Comparison of ENCODE assay signal across 24 cellular contexts in the genomic region with DNA sequence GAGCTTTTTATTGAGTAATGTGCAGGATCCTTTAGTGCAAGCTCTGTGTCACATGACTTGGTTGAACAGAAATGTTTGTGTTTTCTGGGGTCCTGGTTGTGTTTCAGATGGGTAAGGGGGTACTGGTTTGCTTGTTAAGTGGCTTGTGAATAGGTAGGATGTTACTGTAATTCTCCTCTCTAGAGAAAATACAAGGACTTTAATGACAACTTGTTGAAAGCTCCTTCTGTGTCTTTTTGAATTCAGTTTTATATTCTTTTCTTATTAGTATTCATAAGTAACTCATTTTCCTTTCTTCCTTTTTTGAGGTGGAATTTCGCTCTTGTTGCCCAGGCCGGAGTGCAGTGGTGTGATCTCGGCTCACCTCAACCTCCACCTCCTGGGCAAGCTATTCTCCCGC.
A peak's percentile ranks its signal among the peaks of the same experiment; 100 is the strongest.
DNase-seq lines count a peak whose midpoint lies in the region; ATAC-seq, FAIRE-seq and TF ChIP-seq lines count a peak whose summit lies in the region.
"Had no signal": no experiment of that assay in that cellular context is flagged by ENCODE, and none has a peak within 500 bp of the region (broad histone marks: within the 10 kb centered on the region; RNA-seq: fewer than 3 reads in every experiment).

No MANE protein-coding gene starts in this region.

- peaks cover 27% of the 10 kb centered on the region for H3K4me1 ChIP-seq in astrocyte (ENCODE audit: insufficient read depth, low read length)
- peaks cover 62 to 67% of the 10 kb centered on the region in 2 donors for H3K4me1 ChIP-seq in gastrocnemius medialis

- H3K4me3 Mint-ChIP-seq in astrocyte (ENCODE audit: unreplicated experiment) (no peak overlapping the region), brain (no peak overlapping the region)
- H3K4me3 Mint-ChIP-seq: B cell; CD4-positive, alpha-beta T cell; CD8-positive, alpha-beta T cell had no signal

- peak overlapping the region; percentile 26 for H3K27ac Mint-ChIP-seq in astrocyte (ENCODE audit: unreplicated experiment)
- peak overlapping the region in 4 of 5 experiments; percentile 30 to 64 (median 33) for H3K27ac Mint-ChIP-seq in brain
- H3K27ac Mint-ChIP-seq: B cell; CD4-positive, alpha-beta T cell; CD8-positive, alpha-beta T cell had no signal

- H3K9me3 Mint-ChIP-seq in astrocyte (ENCODE audit: unreplicated experiment) (no peaks in the 10 kb centered on the region), brain (no peaks in the 10 kb centered on the region)
- H3K9me3 Mint-ChIP-seq: CD4-positive, alpha-beta T cell; CD8-positive, alpha-beta T cell had no signal

- H2AFZ ChIP-seq in astrocyte (ENCODE audit: low read depth, low read length) = no peak overlapping the region

- H3K36me3 Mint-ChIP-seq in astrocyte (ENCODE audit: low read depth, unreplicated experiment) = no peaks in the 10 kb centered on the region
- H3K36me3 Mint-ChIP-seq in brain = peaks cover 15% of the 10 kb centered on the region
- H3K36me3 Mint-ChIP-seq: CD8-positive, alpha-beta T cell had no signal

- peaks cover 39% of the 10 kb centered on the region for H3K79me2 ChIP-seq in astrocyte (ENCODE audit: insufficient read depth, low read length)

- intact Hi-C loops in gastrocnemius medialis (cut with DNase I; ENCODE audit: low total_unique reads) = no loop called here

- POLR2A ChIA-PET in HEK293T (lab: Yijun Ruan, JAX) = no interaction called here

- DNase-seq in astrocyte (ENCODE audit: low read depth) = no peak
- no peak for DNase-seq in gastrocnemius medialis
- no peak for DNase-seq in HEK293T (ENCODE audit: extremely low spot score)
- DNase-seq in HT-29 (ENCODE audit: low spot score) = no peak
- no peak for DNase-seq in AG08396 (ENCODE audit: low spot score)
- DNase-seq: 8988T; ACHN; AML-193; Caco-2; Calu3; CD4-positive, alpha-beta T cell; CD8-positive, alpha-beta T cell; DMS79 treated with DMSO at 0.1 percent for 48 hours; GF-D8 had no signal

- ATAC-seq in gastrocnemius medialis (no peak), HG02610 (IDR thresholded peaks at IDR 0.05; ENCODE audit: unreplicated experiment) (no peak)
- ATAC-seq: CD8-positive, alpha-beta T cell had no signal

- no peak for FAIRE-seq in astrocyte (lab: Jason Lieb, UNC)
- FAIRE-seq: A204.1, D721Med, G401.6, GM12891, GM19239 had no signal

- H3K9ac ChIP-seq in astrocyte (ENCODE audit: low read length) = no peak overlapping the region
- H3K9ac ChIP-seq: BLaER1 treated with 17β-estradiol and CSF1 and Interleukin-3, amounts not matched to agents 10 nM and 100 nM had no signal

- no peak overlapping the region for H3K27ac ChIP-seq in astrocyte (ENCODE audit: low read depth, low read length)
- H3K27ac ChIP-seq in gastrocnemius medialis = peak overlapping the region; percentile 75 to 95 (median 78)
- H3K27ac ChIP-seq: BLaER1 treated with 17β-estradiol and CSF1 and Interleukin-3, amounts not matched to agents 10 nM and 100 nM; C4-2B had no signal

- no peak for TF ChIP-seq POLR2A in gastrocnemius medialis (IDR thresholded peaks at IDR 0.05)

- no peak overlapping the region for H3K4me2 ChIP-seq in astrocyte (ENCODE audit: low read length)
- H3K4me2 ChIP-seq: BLaER1 treated with 17β-estradiol and CSF1 and Interleukin-3, amounts not matched to agents 10 nM and 100 nM had no signal

- H4K20me1 ChIP-seq in astrocyte (ENCODE audit: insufficient read depth, low read length) = peaks cover 42% of the 10 kb centered on the region
- H4K20me1 ChIP-seq: BLaER1 treated with 17β-estradiol and CSF1 and Interleukin-3, amounts not matched to agents 10 nM and 100 nM had no signal

- H3K4me3 ChIP-seq in astrocyte (ENCODE audit: insufficient read depth, low read depth, low read length) (no peak overlapping the region), gastrocnemius medialis (no peak overlapping the region)
- H3K4me3 ChIP-seq: BLaER1 treated with 17β-estradiol and CSF1 and Interleukin-3, amounts not matched to agents 10 nM and 100 nM had no signal

- CTCF ChIA-PET in HEK293T (lab: Yijun Ruan, JAX) = no interaction called here

- in situ Hi-C loops in gastrocnemius medialis (cut with MboI; ENCODE audit: low sequenced_read_pairs in 4 of 4) = no loop called here

- H3K36me3 ChIP-seq in astrocyte (ENCODE audit: insufficient read depth, low read length) = no peaks in the 10 kb centered on the region
- H3K36me3 ChIP-seq in gastrocnemius medialis = no peaks in the 10 kb centered on the region
- H3K36me3 ChIP-seq: BLaER1 treated with 17β-estradiol and CSF1 and Interleukin-3, amounts not matched to agents 10 nM and 100 nM had no signal

- H3K27me3 Mint-ChIP-seq in astrocyte (ENCODE audit: low read depth, unreplicated experiment) (no peaks in the 10 kb centered on the region), brain (peaks cover 3% of the 10 kb centered on the region)

- TF ChIP-seq CTCF in astrocyte (IDR thresholded peaks at IDR 0.05; ENCODE audit: insufficient read depth, low read depth, low read length) = no peak
- TF ChIP-seq CTCF in brain (conservative IDR thresholded peaks at IDR 0.05) = no peak
- no peak for TF ChIP-seq CTCF in gastrocnemius medialis (IDR thresholded peaks at IDR 0.05 in 4 of 5, conservative IDR thresholded peaks at IDR 0.05 in 1 of 5)

- peaks cover 22% of the 10 kb centered on the region for H3K4me1 Mint-ChIP-seq in astrocyte (ENCODE audit: low read depth, unreplicated experiment)
- peaks cover 91% of the 10 kb centered on the region for H3K4me1 Mint-ChIP-seq in brain
- H3K4me1 Mint-ChIP-seq: B cell had no signal

- H3K27me3 ChIP-seq in astrocyte (ENCODE audit: insufficient read depth, low read length) = no peaks in the 10 kb centered on the region
- H3K27me3 ChIP-seq in gastrocnemius medialis = no peaks in the 10 kb centered on the region
- H3K27me3 ChIP-seq: BLaER1 treated with 17β-estradiol and CSF1 and Interleukin-3, amounts not matched to agents 10 nM and 100 nM had no signal

- H3K9me3 ChIP-seq in astrocyte (ENCODE audit: insufficient read depth, low read depth, low read length) (no peaks in the 10 kb centered on the region), gastrocnemius medialis (no peaks in the 10 kb centered on the region)
- H3K9me3 ChIP-seq: BLaER1 treated with 17β-estradiol and CSF1 and Interleukin-3, amounts not matched to agents 10 nM and 100 nM; Caco-2 had no signal

TF ChIP-seq in HEK293T, 16 proteins besides CTCF, POLR2A, EP300 and RAD21:
- TF ChIP-seq BHLHE40 (IDR thresholded peaks at IDR 0.05; ENCODE audit: borderline replicate concordance) (no peak), LEF1 (IDR thresholded peaks at IDR 0.05; ENCODE audit: borderline replicate concordance) (no peak), ARNT (IDR thresholded peaks at IDR 0.05) (no peak), ZNF384 (IDR thresholded peaks at IDR 0.05) (no peak), L3MBTL2 (conservative IDR thresholded peaks at IDR 0.05) (no peak), TARDBP (IDR thresholded peaks at IDR 0.05) (no peak), FOXM1 (IDR thresholded peaks at IDR 0.05; ENCODE audit: borderline replicate concordance) (no peak), SP1 (IDR thresholded peaks at IDR 0.05) (no peak), CTBP1 (IDR thresholded peaks at IDR 0.05; ENCODE audit: borderline replicate concordance) (no peak), ELF4 (IDR thresholded peaks at IDR 0.05) (no peak), FOXA1 (IDR thresholded peaks at IDR 0.05) (no peak), NFRKB (IDR thresholded peaks at IDR 0.05) (no peak), SUZ12 (IDR thresholded peaks at IDR 0.05) (no peak), FOXK2 (IDR thresholded peaks at IDR 0.05) (no peak), HDGF (IDR thresholded peaks at IDR 0.05; ENCODE audit: borderline replicate concordance) (no peak)
- TF ChIP-seq, protein P1, sequence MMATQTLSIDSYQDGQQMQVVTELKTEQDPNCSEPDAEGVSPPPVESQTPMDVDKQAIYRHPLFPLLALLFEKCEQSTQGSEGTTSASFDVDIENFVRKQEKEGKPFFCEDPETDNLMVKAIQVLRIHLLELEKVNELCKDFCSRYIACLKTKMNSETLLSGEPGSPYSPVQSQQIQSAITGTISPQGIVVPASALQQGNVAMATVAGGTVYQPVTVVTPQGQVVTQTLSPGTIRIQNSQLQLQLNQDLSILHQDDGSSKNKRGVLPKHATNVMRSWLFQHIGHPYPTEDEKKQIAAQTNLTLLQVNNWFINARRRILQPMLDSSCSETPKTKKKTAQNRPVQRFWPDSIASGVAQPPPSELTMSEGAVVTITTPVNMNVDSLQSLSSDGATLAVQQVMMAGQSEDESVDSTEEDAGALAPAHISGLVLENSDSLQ (IDR thresholded peaks at IDR 0.05) = no peak
TF ChIP-seq in HEK293T: peak in this region for 0.
